ENCODE assay signal across 9 cellular contexts in the genomic region with DNA sequence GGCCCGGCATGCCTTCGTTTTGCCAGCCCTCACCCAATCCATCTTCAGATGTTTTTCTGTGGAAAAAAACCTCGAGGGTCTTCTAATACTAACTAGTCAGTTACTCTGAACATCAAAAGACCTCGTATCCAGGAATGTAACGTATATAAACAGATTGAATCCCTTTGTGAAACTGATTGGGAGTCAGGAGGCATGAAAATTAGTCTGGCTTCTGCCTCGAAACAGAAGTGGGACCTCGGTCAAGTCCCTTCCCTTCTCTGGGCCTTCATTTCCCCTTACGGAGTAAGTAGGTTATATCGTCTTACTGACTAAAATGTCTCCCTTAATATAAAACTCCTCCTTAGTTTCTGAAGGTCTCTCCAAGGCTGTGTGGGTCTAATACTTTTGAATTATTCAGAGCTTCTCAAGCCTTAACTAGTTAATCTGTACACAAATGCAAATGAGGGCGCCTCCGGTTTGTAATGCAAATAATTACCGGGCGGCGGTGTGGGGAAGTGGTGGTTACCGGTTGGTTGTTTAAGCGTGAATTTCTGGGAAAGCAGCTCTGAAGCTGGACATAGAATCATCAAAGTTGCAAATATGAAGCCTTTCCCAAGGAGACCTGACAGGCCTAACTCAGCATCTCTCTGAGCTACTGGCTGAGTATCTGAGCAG. TPM values are rescaled to one million over a fixed set of nuclear protein-coding genes. Genes with fewer than 3 reads are reported as not detected.
DNase-seq lines count a peak whose midpoint lies in the region; ATAC-seq, FAIRE-seq and TF ChIP-seq lines count a peak whose summit lies in the region.
"Had no signal": no experiment of that assay in that cellular context is flagged by ENCODE, and none has a peak within 500 bp of the region (broad histone marks: within the 10 kb centered on the region; RNA-seq: fewer than 3 reads in every experiment).

No MANE protein-coding gene starts in this region.

- H3K36me3 ChIP-seq in DOHH2 (ENCODE audit: control insufficient read depth, low read length) = peaks cover 7% of the 10 kb centered on the region
- H3K36me3 ChIP-seq in K562 (ENCODE audit: control insufficient read depth, insufficient read depth, low read length) = no peaks in the 10 kb centered on the region

- H3K27ac Mint-ChIP-seq in activated CD4-positive, alpha-beta memory T cell treated with anti-CD3 and anti-CD28 coated beads, Interleukin-2, amount 10 ng/mL, durations not matched to agents 7 days and 5 days = no peak overlapping the region

- H3K4me2 ChIP-seq in DOHH2 (ENCODE audit: low read length) (peak overlapping the region; percentile 64), K562 (ENCODE audit: insufficient read depth, low read length) (no peak overlapping the region)

- no peak for TF ChIP-seq CTCF in DOHH2 (IDR thresholded peaks at IDR 0.05; ENCODE audit: low read depth, low read length, poor library complexity, severe bottlenecking)
- no peak for TF ChIP-seq CTCF in K562 (IDR thresholded peaks at IDR 0.05 in 2 of 3, conservative IDR thresholded peaks at IDR 0.05 in 1 of 3; ENCODE audit: insufficient read depth in 2 of 3, low read depth in 1 of 3, low read length in 3 of 3)

- H4K20me1 ChIP-seq in DOHH2 (ENCODE audit: control insufficient read depth, insufficient read depth, low read depth, low read length) (no peaks in the 10 kb centered on the region), K562 (replicated peaks; ENCODE audit: control insufficient read depth, insufficient read depth, low read length) (no peaks in the 10 kb centered on the region)

- BruUV-seq in K562 (replicated peaks; lab: Mats Ljungman, UMichigan) = TSS peak; percentile 45

- H3F3A ChIP-seq in DOHH2 (ENCODE audit: control insufficient read depth, insufficient read depth) = peaks cover 3% of the 10 kb centered on the region; the same call in 1 of the 2 replicates

- FAIRE-seq in K562 (lab: Jason Lieb, UNC) = no peak

- H3K9me3 ChIP-seq in DOHH2 (ENCODE audit: control insufficient read depth, insufficient read depth, low read length) (no peaks in the 10 kb centered on the region), K562 (replicated peaks; ENCODE audit: control insufficient read depth, insufficient read depth, low read depth, low read length) (no peaks in the 10 kb centered on the region)

- H3K4me1 ChIP-seq in DOHH2 (ENCODE audit: control insufficient read depth, low read length) (peaks cover 36% of the 10 kb centered on the region), K562 (replicated peaks in 1 of 2; ENCODE audit: control insufficient read depth in 2 of 2, insufficient read depth in 2 of 2, low read length in 2 of 2) (no peaks in the 10 kb centered on the region)

- H3K27me3 Mint-ChIP-seq in activated CD4-positive, alpha-beta memory T cell treated with anti-CD3 and anti-CD28 coated beads, Interleukin-2, amount 10 ng/mL, durations not matched to agents 7 days and 5 days = no peaks in the 10 kb centered on the region
- H3K27me3 Mint-ChIP-seq: activated naive CD4-positive, alpha-beta T cell treated with anti-CD3 and anti-CD28 coated beads, Interleukin-2, amount 50 U/mL, for 24 hours had no signal

- ATAC-seq in GM19468 (IDR thresholded peaks at IDR 0.05; ENCODE audit: extremely low read depth, unreplicated experiment) (peak; percentile 70), HG03159 (IDR thresholded peaks at IDR 0.05; ENCODE audit: unreplicated experiment) (peak; percentile 71), K562 (no peak)

- H3K4me1 Mint-ChIP-seq in activated CD4-positive, alpha-beta memory T cell treated with anti-CD3 and anti-CD28 coated beads, Interleukin-2, amount 10 ng/mL, durations not matched to agents 7 days and 5 days = no peaks in the 10 kb centered on the region
- H3K4me1 Mint-ChIP-seq: activated naive CD4-positive, alpha-beta T cell treated with anti-CD3 and anti-CD28 coated beads, Interleukin-2, amount 50 U/mL, for 24 hours had no signal

- no peak overlapping the region for H3K9ac ChIP-seq in K562 (ENCODE audit: insufficient read depth in 1 of 2, low read depth in 2 of 2, low read length in 2 of 2)

- H3K9me2 ChIP-seq in DOHH2 (replicated peaks; ENCODE audit: control insufficient read depth, low read length) = no peaks in the 10 kb centered on the region

- POLR2A ChIA-PET in K562 (lab: Yijun Ruan, JAX) = interaction anchor here (0.6 to 1.0 kb wide), 2 partner anchors 43 to 57 kb away, joined by 5 read pairs; no protein-coding TSS in a partner anchor
- POLR2A ChIA-PET in activated CD4-positive, alpha-beta memory T cell treated with anti-CD3 and anti-CD28 coated beads, Interleukin-2, amount 10 ng/mL, durations not matched to agents 7 days and 5 days (lab: Charles Lee) = interaction anchor here (1.0 kb wide), 1 partner anchor 73 kb away, joined by 3 read pairs; no protein-coding TSS in a partner anchor

- H3K4me3 ChIP-seq in DOHH2 (ENCODE audit: low read length) (peak overlapping the region; percentile 41), K562 (no peak overlapping the region)

- intact Hi-C loops in K562 (cut with micrococcal nuclease) = no loop called here

- H3K27me3 ChIP-seq in DOHH2 (ENCODE audit: control insufficient read depth, low read length) (no peaks in the 10 kb centered on the region), K562 (ENCODE audit: control insufficient read depth in 2 of 2, insufficient read depth in 2 of 2, low read length in 2 of 2) (no peaks in the 10 kb centered on the region)

- no peak for TF ChIP-seq RAD21 in K562 (CRISPR knock-in tag; conservative IDR thresholded peaks at IDR 0.05 in 1 of 2, IDR thresholded peaks at IDR 0.05 in 1 of 2)

- TF ChIP-seq POLR2A in K562 (conservative IDR thresholded peaks at IDR 0.05) = no peak

- DNase-seq in K562 (ENCODE audit: extremely low read depth in 1 of 4, low spot score in 3 of 4) (no peak), caudate nucleus (lab: John Stamatoyannopoulos, UW) (no peak), DMS79 (lab: John Stamatoyannopoulos, UW) (no peak), AG08396 (ENCODE audit: low spot score) (no peak)
- DNase-seq in activated CD4-positive, alpha-beta memory T cell treated with anti-CD3 and anti-CD28 coated beads, Interleukin-2, amount 10 ng/mL, durations not matched to agents 7 days and 5 days = no peak

- CTCF ChIA-PET in K562 (lab: Yijun Ruan, JAX; ENCODE audit: low intra/inter-chr PET ratio) = interaction anchor here (0.6 kb wide), 2 partner anchors 108 to 504 kb away, joined by 3 to 6 read pairs; no protein-coding TSS in a partner anchor
- CTCF ChIA-PET in activated CD4-positive, alpha-beta memory T cell treated with anti-CD3 and anti-CD28 coated beads, Interleukin-2, amount 10 ng/mL, durations not matched to agents 7 days and 5 days (lab: Charles Lee) = interaction anchor here (0.7 to 2.6 kb wide), 4 partner anchors 81 to 127 kb away, joined by 3 to 13 read pairs (median 4); no protein-coding TSS in a partner anchor

- H2AFZ ChIP-seq in K562 (ENCODE audit: low read depth, low read length) = no peak overlapping the region

- no peaks in the 10 kb centered on the region for H3K9me3 Mint-ChIP-seq in activated CD4-positive, alpha-beta memory T cell treated with anti-CD3 and anti-CD28 coated beads, Interleukin-2, amount 10 ng/mL, durations not matched to agents 7 days and 5 days
- H3K9me3 Mint-ChIP-seq: activated naive CD4-positive, alpha-beta T cell treated with anti-CD3 and anti-CD28 coated beads, Interleukin-2, amount 50 U/mL, for 24 hours had no signal

- H3K36me3 Mint-ChIP-seq in activated CD4-positive, alpha-beta memory T cell treated with anti-CD3 and anti-CD28 coated beads, Interleukin-2, amount 10 ng/mL, durations not matched to agents 7 days and 5 days (ENCODE audit: low read depth) = peaks cover 29% of the 10 kb centered on the region

- H3K9me1 ChIP-seq in K562 (ENCODE audit: control insufficient read depth, insufficient read depth, low read length) = no peaks in the 10 kb centered on the region

- 51% methylated on average over 16 of the region's 16 CpGs for WGBS in K562 (ENCODE audit: insufficient coverage, low coverage, missing lambda C conversion rate)

- no peak for TF ChIP-seq EP300 in K562 (IDR thresholded peaks at IDR 0.05; ENCODE audit: low read length)

- H3K4me3 Mint-ChIP-seq in activated CD4-positive, alpha-beta memory T cell treated with anti-CD3 and anti-CD28 coated beads, Interleukin-2, amount 10 ng/mL, durations not matched to agents 7 days and 5 days = no peak overlapping the region
- H3K4me3 Mint-ChIP-seq: activated naive CD4-positive, alpha-beta T cell treated with anti-CD3 and anti-CD28 coated beads, Interleukin-2, amount 50 U/mL, for 24 hours had no signal

- H3K79me2 ChIP-seq in DOHH2 (ENCODE audit: control insufficient read depth, low read length) (no peaks in the 10 kb centered on the region), K562 (ENCODE audit: control insufficient read depth, insufficient read depth, low read length) (no peaks in the 10 kb centered on the region)

- in situ Hi-C loops in K562 (cut with MboI) = no loop called here

- H3K27ac ChIP-seq in DOHH2 (ENCODE audit: low read depth, low read length) (peak overlapping the region; percentile 43), K562 (ENCODE audit: extremely low read depth, low read depth, low read length) (no peak overlapping the region), caudate nucleus (ENCODE audit: low read depth, low read length) (no peak overlapping the region)

RNA-seq across cellular contexts. Expression of a gene that starts 11.4 kb away (rescaled TPM):
- 16.6 and 45.9 TPM in 2 replicates for total RNA-seq in K562 (2011; cell fraction: chromatin; rRNA removed; ENCODE audit: low replicate concordance)
- 12.7 and 13.9 TPM in 2 replicates for total RNA-seq in K562 (2011; cell fraction: nucleolus; rRNA removed)
- 21.9 and 27.9 TPM in 2 replicates for total RNA-seq in K562 (2011; cell fraction: nucleoplasm; rRNA removed)
- total RNA-seq in K562 (2014; rRNA removed) (11.7 and 12.8 TPM in 2 replicates), K562 (2014; rRNA removed; fragmentation: Illumina TruSeq; extraction: Trizol) (27.2 and 30.1 TPM in 2 replicates), K562 (2015; rRNA removed; fragmentation: Illumina TruSeq; extraction: Trizol) (20.1 and 20.7 TPM in 2 replicates), K562 (2021) (30.0 and 31.9 TPM in 2 replicates)
- polyA plus RNA-seq in K562 (2011; rRNA removed) (16.0 and 19.0 TPM in 2 replicates), K562 (2014; fragmentation: Illumina TruSeq; extraction: Trizol) (28.7 and 31.9 TPM in 2 replicates), K562 (2014; fragmentation: Nextera tagmentation; extraction: Ambion mirVana) (10 to 100 TPM in 1 of 2 experiments, 1 to 10 TPM in 1; 8.9 to 10.8 TPM), K562 (2014; rRNA removed) (13.3 and 16.8 TPM in 2 replicates)
- 8.5 and 8.7 TPM in 2 replicates for polyA plus RNA-seq in K562 (2011; cell fraction: cytosol; rRNA removed)
- 9.6 and 12.1 TPM in 2 replicates for polyA plus RNA-seq in K562 (2011; cell fraction: nucleus; rRNA removed)
- 14.2 and 21.3 TPM in 2 replicates for polyA plus RNA-seq in K562 (2012)
- polyA minus RNA-seq in K562 (2011; rRNA and poly(A)+ RNA removed) = 28.3 and 31.4 TPM in 2 replicates
- 14.7 and 20.0 TPM in 2 replicates for polyA minus RNA-seq in K562 (2011; cell fraction: cytosol; rRNA and poly(A)+ RNA removed)
- 7.0 and 10.9 TPM in 2 replicates for polyA minus RNA-seq in K562 (2011; cell fraction: nucleus; rRNA and poly(A)+ RNA removed)
- 10 to 100 TPM; 13.8 to 14.7 TPM for total RNA-seq in activated CD4-positive, alpha-beta memory T cell treated with anti-CD3 and anti-CD28 coated beads, Interleukin-2, amount 10 ng/mL, durations not matched to agents 7 days and 5 days

RNA-seq across cellular contexts. Expression of a gene that starts 43.3 kb away (rescaled TPM):
- 39.3 and 70.1 TPM in 2 replicates for total RNA-seq in K562 (2011; cell fraction: chromatin; rRNA removed; ENCODE audit: low replicate concordance)
- 23.3 and 40.1 TPM in 2 replicates for total RNA-seq in K562 (2011; cell fraction: nucleolus; rRNA removed)
- 53.6 and 74.2 TPM in 2 replicates for total RNA-seq in K562 (2011; cell fraction: nucleoplasm; rRNA removed)
- 21.6 and 24.5 TPM in 2 replicates for total RNA-seq in K562 (2014; rRNA removed)
- total RNA-seq in K562 (2014; rRNA removed; fragmentation: Illumina TruSeq; extraction: Trizol) = 41.3 and 44.5 TPM in 2 replicates
- 46.9 and 47.8 TPM in 2 replicates for total RNA-seq in K562 (2015; rRNA removed; fragmentation: Illumina TruSeq; extraction: Trizol)
- total RNA-seq in K562 (2021) = 48.7 and 52.6 TPM in 2 replicates
- 51.4 and 75.4 TPM in 2 replicates for polyA plus RNA-seq in K562 (2011; rRNA removed)
- 42.5 and 43.2 TPM in 2 replicates for polyA plus RNA-seq in K562 (2011; cell fraction: cytosol; rRNA removed)
- polyA plus RNA-seq in K562 (2011; cell fraction: nucleus; rRNA removed) = 46.8 and 61.7 TPM in 2 replicates
- 47.9 and 70.3 TPM in 2 replicates for polyA plus RNA-seq in K562 (2012)
- 80.0 and 87.6 TPM in 2 replicates for polyA plus RNA-seq in K562 (2014; fragmentation: Illumina TruSeq; extraction: Trizol)
- 10 to 100 TPM; 23.8 to 34.0 TPM for polyA plus RNA-seq in K562 (2014; fragmentation: Nextera tagmentation; extraction: Ambion mirVana)
- polyA plus RNA-seq in K562 (2014; rRNA removed) = 54.9 and 82.9 TPM in 2 replicates
- polyA minus RNA-seq in K562 (2011; rRNA and poly(A)+ RNA removed) = 25.4 and 28.5 TPM in 2 replicates
- 26.7 and 34.5 TPM in 2 replicates for polyA minus RNA-seq in K562 (2011; cell fraction: cytosol; rRNA and poly(A)+ RNA removed)
- 18.2 and 28.0 TPM in 2 replicates for polyA minus RNA-seq in K562 (2011; cell fraction: nucleus; rRNA and poly(A)+ RNA removed)
- total RNA-seq in activated CD4-positive, alpha-beta memory T cell treated with anti-CD3 and anti-CD28 coated beads, Interleukin-2, amount 10 ng/mL, durations not matched to agents 7 days and 5 days = 10 to 100 TPM; 76.2 to 79.6 TPM

RNA-seq across cellular contexts. Expression of a gene that starts 52.4 kb away (rescaled TPM):
- total RNA-seq in K562 (2011; cell fraction: chromatin; rRNA removed; ENCODE audit: low replicate concordance) = 19.0 and 20.6 TPM in 2 replicates
- total RNA-seq in K562 (2011; cell fraction: nucleolus; rRNA removed) = 15.7 and 16.5 TPM in 2 replicates
- 16.4 and 17.2 TPM in 2 replicates for total RNA-seq in K562 (2011; cell fraction: nucleoplasm; rRNA removed)
- total RNA-seq in K562 (2014; rRNA removed) (70.0 and 71.9 TPM in 2 replicates), K562 (2014; rRNA removed; fragmentation: Illumina TruSeq; extraction: Trizol) (71.8 and 74.7 TPM in 2 replicates), K562 (2015; rRNA removed; fragmentation: Illumina TruSeq; extraction: Trizol) (73.7 and 74.6 TPM in 2 replicates), K562 (2021) (40.3 and 40.7 TPM in 2 replicates)
- polyA plus RNA-seq in K562 (2011; rRNA removed) (20.8 and 28.0 TPM in 2 replicates), K562 (2014; fragmentation: Illumina TruSeq; extraction: Trizol) (48.5 and 54.5 TPM in 2 replicates), K562 (2014; fragmentation: Nextera tagmentation; extraction: Ambion mirVana) (10 to 100 TPM; 15.0 to 22.5 TPM), K562 (2014; rRNA removed) (37.7 and 45.5 TPM in 2 replicates)
- polyA plus RNA-seq in K562 (2011; cell fraction: cytosol; rRNA removed) = 14.3 and 21.8 TPM in 2 replicates
- 11.0 and 12.4 TPM in 2 replicates for polyA plus RNA-seq in K562 (2011; cell fraction: nucleus; rRNA removed)
- polyA plus RNA-seq in K562 (2012) = 28.8 and 42.9 TPM in 2 replicates
- polyA minus RNA-seq in K562 (2011; rRNA and poly(A)+ RNA removed) = 68.3 and 71.4 TPM in 2 replicates
- polyA minus RNA-seq in K562 (2011; cell fraction: cytosol; rRNA and poly(A)+ RNA removed) = 22.2 and 25.8 TPM in 2 replicates
- polyA minus RNA-seq in K562 (2011; cell fraction: nucleus; rRNA and poly(A)+ RNA removed) = 7.7 and 12.0 TPM in 2 replicates
- 10 to 100 TPM; 17.7 to 17.9 TPM for total RNA-seq in activated CD4-positive, alpha-beta memory T cell treated with anti-CD3 and anti-CD28 coated beads, Interleukin-2, amount 10 ng/mL, durations not matched to agents 7 days and 5 days
